20 cellular contexts compared by ENCODE assay signal in the genomic region with DNA sequence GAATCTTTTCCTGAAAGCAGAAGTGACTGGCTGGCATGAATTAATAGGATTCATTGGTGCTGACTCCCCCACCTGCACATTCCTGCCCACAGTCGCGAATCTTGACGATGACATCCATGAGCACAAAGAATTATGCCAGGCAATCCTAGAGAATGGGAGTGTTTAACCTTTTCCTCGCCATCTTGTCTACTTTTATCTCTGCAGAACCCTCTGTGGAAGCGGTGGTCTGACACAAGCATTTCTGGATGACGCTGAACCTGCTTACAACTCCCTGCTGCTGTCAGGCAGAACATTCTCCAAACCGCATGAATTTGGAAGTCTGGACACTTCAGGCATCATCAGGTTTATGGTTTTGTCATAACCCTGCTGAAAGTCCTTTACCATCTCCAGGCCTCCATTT. TPM values are rescaled to one million over a fixed set of nuclear protein-coding genes. Genes with fewer than 3 reads are reported as not detected.
DNase-seq lines count a peak whose midpoint lies in the region; ATAC-seq and TF ChIP-seq lines count a peak whose summit lies in the region.
"Had no signal": no experiment of that assay in that cellular context is flagged by ENCODE, and none has a peak within 500 bp of the region (broad histone marks: within the 10 kb centered on the region; RNA-seq: fewer than 3 reads in every experiment).

No MANE protein-coding gene starts in this region.

- no peaks in the 10 kb centered on the region for H3K27me3 Mint-ChIP-seq in type B pancreatic cell
- H3K27me3 Mint-ChIP-seq in CD8-positive, alpha-beta memory T cell = peaks cover 0 to 4% of the 10 kb centered on the region in 2 donors
- H3K27me3 Mint-ChIP-seq: CD4-positive, alpha-beta memory T cell had no signal

- H3K4me3 ChIP-seq in left ventricle myocardium inferior (no peak overlapping the region), coronary artery (no peak overlapping the region), neutrophil (ENCODE audit: low read depth in 1 of 2, low read length in 1 of 2) (no peak overlapping the region)
- no peak overlapping the region for H3K4me3 ChIP-seq in CD8-positive, alpha-beta memory T cell (ENCODE audit: low read length)

- CTCF ChIA-PET in CD8-positive, alpha-beta memory T cell (lab: Charles Lee) = interaction anchor here (0.6 kb wide), 1 partner anchor 681 kb away, joined by 4 read pairs; no protein-coding TSS in a partner anchor

- H3K27ac ChIP-seq in left ventricle myocardium inferior (replicated peaks) (peak overlapping the region; percentile 86), coronary artery (peak overlapping the region; percentile 45 to 79), neutrophil (peak overlapping the region; percentile 68)
- H3K27ac ChIP-seq in CD8-positive, alpha-beta memory T cell (ENCODE audit: low read depth, low read length) = no peak overlapping the region

- H3K27ac Mint-ChIP-seq in type B pancreatic cell = peak overlapping the region; percentile 35
- H3K27ac Mint-ChIP-seq in CD8-positive, alpha-beta memory T cell = no peak overlapping the region
- H3K27ac Mint-ChIP-seq: CD4-positive, alpha-beta memory T cell; progenitor cell of endocrine pancreas had no signal

- H3K4me3 Mint-ChIP-seq in type B pancreatic cell = no peak overlapping the region
- no peak overlapping the region for H3K4me3 Mint-ChIP-seq in CD8-positive, alpha-beta memory T cell

- H3K4me1 ChIP-seq in left ventricle myocardium inferior (peaks cover 50% of the 10 kb centered on the region), neutrophil (ENCODE audit: control insufficient read depth in 1 of 2, insufficient read depth in 1 of 2, low read depth in 1 of 2, low read length in 1 of 2) (peaks cover 18 to 26% of the 10 kb centered on the region in 2 experiments)
- H3K4me1 ChIP-seq in CD8-positive, alpha-beta memory T cell (ENCODE audit: insufficient read depth, low read length) = no peaks in the 10 kb centered on the region

- TF ChIP-seq CTCF in left ventricle myocardium inferior (IDR thresholded peaks at IDR 0.05; ENCODE audit: borderline replicate concordance) = no peak
- TF ChIP-seq CTCF in coronary artery (IDR thresholded peaks at IDR 0.05) = no peak
- TF ChIP-seq CTCF in neutrophil (IDR thresholded peaks at IDR 0.05) = no peak
- TF ChIP-seq CTCF in type B pancreatic cell (conservative IDR thresholded peaks at IDR 0.05) = no peak

- H3K36me3 Mint-ChIP-seq in type B pancreatic cell = no peaks in the 10 kb centered on the region
- no peaks in the 10 kb centered on the region for H3K36me3 Mint-ChIP-seq in CD8-positive, alpha-beta memory T cell
- H3K36me3 Mint-ChIP-seq: CD4-positive, alpha-beta memory T cell had no signal

- H3K4me1 Mint-ChIP-seq in type B pancreatic cell (ENCODE audit: unreplicated experiment) = peaks cover 31% of the 10 kb centered on the region
- H3K4me1 Mint-ChIP-seq in CD8-positive, alpha-beta memory T cell = no peaks in the 10 kb centered on the region

- DNase-seq in left ventricle myocardium inferior = no peak
- DNase-seq in Right ventricle myocardium superior = no peak
- no peak for DNase-seq in coronary artery (ENCODE audit: low spot score)
- DNase-seq in type B pancreatic cell (ENCODE audit: extremely low spot score, unreplicated experiment) = no peak
- no peak for DNase-seq in CD8-positive, alpha-beta memory T cell
- no peak for DNase-seq in H4 (ENCODE audit: low spot score)
- DNase-seq: activated CD4-positive, alpha-beta T cell treated with anti-CD3 and anti-CD28 coated beads for 4 hours; activated T-cell treated with anti-CD3 and anti-CD28 coated beads for 4 hours; CD4-positive, alpha-beta memory T cell; DMS53; kidney; NCI-H1694 treated with DMSO at 0.1 percent for 48 hours; NCI-H446 treated with DMSO at 0.1 percent for 48 hours; nephron progenitor cell; stimulated activated CD4-positive, alpha-beta T cell treated with anti-CD3 and anti-CD28 coated beads, Interleukin-12 subunit alpha, Interleukin-12 subunit beta, amount 100 ng/mL, for 4 hours; stimulated activated CD8-positive, alpha-beta memory T cell treated with anti-CD3 and anti-CD28 coated beads, Interleukin-4, amount 100 ng/mL, for 48 hours had no signal

- H3K36me3 ChIP-seq in left ventricle myocardium inferior (no peaks in the 10 kb centered on the region), neutrophil (no peaks in the 10 kb centered on the region)
- H3K36me3 ChIP-seq in CD8-positive, alpha-beta memory T cell (ENCODE audit: insufficient read depth, low read length) = no peaks in the 10 kb centered on the region

- no peaks in the 10 kb centered on the region for H3K27me3 ChIP-seq in left ventricle myocardium inferior (ENCODE audit: low read depth)
- H3K27me3 ChIP-seq in neutrophil = no peaks in the 10 kb centered on the region
- no peaks in the 10 kb centered on the region for H3K27me3 ChIP-seq in CD8-positive, alpha-beta memory T cell (ENCODE audit: insufficient read depth, low read length, poor library complexity, severe bottlenecking)

- H3K9me3 ChIP-seq in left ventricle myocardium inferior (replicated peaks) (no peaks in the 10 kb centered on the region), neutrophil (no peaks in the 10 kb centered on the region)
- no peaks in the 10 kb centered on the region for H3K9me3 ChIP-seq in CD8-positive, alpha-beta memory T cell (ENCODE audit: low read length)

- intact Hi-C loops in left ventricle myocardium inferior (cut with micrococcal nuclease) = no loop called here
- intact Hi-C loops in Right ventricle myocardium superior (cut with DNase I) = no loop called here

- H3K9me3 Mint-ChIP-seq in type B pancreatic cell = no peaks in the 10 kb centered on the region
- H3K9me3 Mint-ChIP-seq in CD8-positive, alpha-beta memory T cell = no peaks in the 10 kb centered on the region
- H3K9me3 Mint-ChIP-seq: CD4-positive, alpha-beta memory T cell had no signal

- ATAC-seq in Right ventricle myocardium superior (ENCODE audit: poor library complexity) (no peak), GM18873 (IDR thresholded peaks at IDR 0.05; ENCODE audit: low FRiP score, unreplicated experiment) (no peak)
- ATAC-seq: HCT116 had no signal

- POLR2A ChIA-PET in CD8-positive, alpha-beta memory T cell (lab: Charles Lee) = no interaction called here

RNA-seq across cellular contexts. Expression of a gene that starts 36.5 kb away (rescaled TPM):
- total RNA-seq in left ventricle myocardium inferior = 43.8 TPM
- 60.2 TPM for total RNA-seq in Right ventricle myocardium superior
- 117 and 269 TPM in 2 replicates for total RNA-seq in type B pancreatic cell (ENCODE audit: low replicate concordance)
- total RNA-seq in CD8-positive, alpha-beta memory T cell = 100 to 1,000 TPM; 187 to 192 TPM
- polyA plus RNA-seq in CD8-positive, alpha-beta memory T cell = 883 TPM
- 2.9 and 3.9 TPM in 2 replicates for total RNA-seq in H4 (2014; rRNA removed; shearing (Covaris generic))
